Comparison of ENCODE assay signal across 1 cellular context in genomic region chr3:122105626-122106025, GRCh38.
TF ChIP-seq lines count a peak whose summit lies in the region.

No MANE protein-coding gene starts in this region.

TF ChIP-seq in GM12878, 131 proteins besides CTCF, POLR2A, EP300 and RAD21 (continued from another document):
- no peak for TF ChIP-seq SKIL (IDR thresholded peaks at IDR 0.05; ENCODE audit: low read depth, poor library complexity, severe bottlenecking)
- TF ChIP-seq MEF2B (IDR thresholded peaks at IDR 0.05; ENCODE audit: partially characterized antibody, poor library complexity, severe bottlenecking): peak; percentile 20
- TF ChIP-seq IRF4 (IDR thresholded peaks at IDR 0.05; ENCODE audit: low read depth, low read length): no peak
- TF ChIP-seq RBBP5 (conservative IDR thresholded peaks at IDR 0.05): no peak
- TF ChIP-seq RELA (IDR thresholded peaks at IDR 0.05; ENCODE audit: borderline replicate concordance, partially characterized antibody): no peak
- TF ChIP-seq IKZF1 (conservative IDR thresholded peaks at IDR 0.05): peak; percentile 20
- no peak for TF ChIP-seq PML (IDR thresholded peaks at IDR 0.05; ENCODE audit: low read length)
- no peak for TF ChIP-seq KAT2A (conservative IDR thresholded peaks at IDR 0.05; ENCODE audit: control insufficient read depth, low read depth, low read length)
- no peak for TF ChIP-seq IRF5 (IDR thresholded peaks at IDR 0.05; ENCODE audit: borderline replicate concordance)
- no peak for TF ChIP-seq GATAD2B (conservative IDR thresholded peaks at IDR 0.05; ENCODE audit: low read depth)
